Comparison of ENCODE assay signal across 8 cellular contexts in the genomic region with DNA sequence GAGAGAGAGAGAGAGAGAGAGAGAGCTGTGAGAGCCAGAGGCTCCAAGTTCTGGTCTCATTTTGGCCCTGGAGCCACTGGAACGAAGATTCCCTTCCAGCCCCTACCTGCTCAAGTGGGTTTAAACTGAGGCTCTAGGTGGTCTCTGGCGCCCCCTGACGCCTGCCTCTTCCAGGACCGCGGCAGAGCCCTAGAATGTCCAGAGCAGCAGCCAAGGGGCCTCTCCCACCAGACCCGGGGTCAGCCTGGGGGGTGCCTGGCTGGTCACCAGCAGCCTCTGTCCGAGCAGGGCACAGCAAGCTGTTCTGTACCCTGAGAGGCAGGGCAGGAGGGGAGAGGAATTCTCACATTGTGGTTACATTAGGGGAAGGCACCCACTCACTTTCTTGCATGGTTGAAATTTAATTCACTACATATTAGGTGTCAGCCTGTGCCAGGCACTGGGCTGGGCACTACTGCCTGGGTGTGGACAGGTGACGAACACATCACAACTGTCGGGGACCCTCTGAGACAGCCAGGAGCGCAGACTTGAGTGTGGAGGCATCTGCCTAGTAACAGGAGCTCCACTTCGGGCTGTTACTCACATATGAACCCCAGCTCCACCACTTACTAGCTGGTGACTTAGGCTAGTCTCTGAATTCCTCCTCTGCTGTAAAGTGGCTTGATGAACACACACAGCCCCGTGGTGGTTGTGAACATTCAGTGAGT. TPM values are rescaled to one million over a fixed set of nuclear protein-coding genes. Genes with fewer than 3 reads are reported as not detected.
A peak's percentile ranks its signal among the peaks of the same experiment; 100 is the strongest.
DNase-seq lines count a peak whose midpoint lies in the region; ATAC-seq and TF ChIP-seq lines count a peak whose summit lies in the region.

No MANE protein-coding gene starts in this region.

- H3K4me1 ChIP-seq in body of pancreas (no peaks in the 10 kb centered on the region), aorta (ENCODE audit: control insufficient read depth in 1 of 2, insufficient read depth in 2 of 2, low read length in 2 of 2) (no peaks in the 10 kb centered on the region)

- 72 to 74% methylated on average over 7 to 12 of the region's 12 CpGs for WGBS in body of pancreas, 2 donors
- WGBS in aorta, 2 donors, result 68 to 69% methylated on average over 12 of the region's 12 CpGs

- ATAC-seq in body of pancreas (no peak), left colon (peak; percentile 28), aorta (ENCODE audit: low FRiP score) (peak; percentile 31), esophagus mucosa (no peak)

- no peak overlapping the region for H3K27ac Mint-ChIP-seq in immature natural killer cell

- H3K9me3 ChIP-seq in body of pancreas (no peaks in the 10 kb centered on the region), aorta (ENCODE audit: control insufficient read depth, low read length) (no peaks in the 10 kb centered on the region)

- H3K27ac ChIP-seq in body of pancreas (no peak overlapping the region), aorta (ENCODE audit: low read depth in 1 of 2, low read length in 2 of 2) (no peak overlapping the region)

- H3K36me3 ChIP-seq in body of pancreas (replicated peaks in 1 of 2; ENCODE audit: insufficient read depth in 1 of 2, low read depth in 2 of 2), result peaks cover 6 to 7% of the 10 kb centered on the region in 2 donors
- H3K36me3 ChIP-seq in aorta (ENCODE audit: control insufficient read depth in 1 of 2, insufficient read depth in 2 of 2, low read length in 1 of 2), result peaks cover 0 to 6% of the 10 kb centered on the region in 2 donors

- H3K4me3 ChIP-seq in body of pancreas (no peak overlapping the region), aorta (ENCODE audit: low read length in 2 of 2) (no peak overlapping the region)

- H3K4me3 Mint-ChIP-seq in immature natural killer cell, result no peak overlapping the region

- peaks cover 0 to 4% (median 4%) of the 10 kb centered on the region in 3 donors for H3K27me3 Mint-ChIP-seq in immature natural killer cell (ENCODE audit: low read depth in 3 of 3)

- peaks cover 4 to 50% (median 20%) of the 10 kb centered on the region in 3 donors for H3K36me3 Mint-ChIP-seq in immature natural killer cell

- DNase-seq in AG20443 (ENCODE audit: low spot score) (peak; percentile 34), HT-29 (ENCODE audit: low spot score) (peak; percentile 30), body of pancreas (peak in 3 of 4 donors; percentile 5 to 47 (median 24)), left colon (peak in 1 of 2 donors; percentile 31), aorta (no peak), immature natural killer cell (no peak)
- DNase-seq in central memory CD4-positive, alpha-beta T cell, result no peak

- H3K27me3 ChIP-seq in body of pancreas (no peaks in the 10 kb centered on the region), aorta (ENCODE audit: control insufficient read depth in 1 of 2, insufficient read depth in 2 of 2, low read length in 1 of 2) (no peaks in the 10 kb centered on the region)

- no peak for TF ChIP-seq POLR2A in body of pancreas (IDR thresholded peaks at IDR 0.05)

- TF ChIP-seq CTCF in body of pancreas (IDR thresholded peaks at IDR 0.05), result peak in 5 of 7 experiments; percentile 8 to 50 (median 43)

- H3K9me3 Mint-ChIP-seq in immature natural killer cell, result no peaks in the 10 kb centered on the region

- H3K4me1 Mint-ChIP-seq in immature natural killer cell, result no peaks in the 10 kb centered on the region

- intact Hi-C loops in body of pancreas (cut with DNase I), result loop anchor here (10.0 kb wide), 1 partner anchor 219 kb away; no protein-coding TSS in a partner anchor
- intact Hi-C loops in left colon (cut with DNase I, micrococcal nuclease), result loop anchor here in 1 of 2 donors (10.0 kb wide), 1 partner anchor 229 kb away; no protein-coding TSS in a partner anchor
- intact Hi-C loops in aorta (cut with DNase I), result loop anchor here (2.0 to 5.0 kb wide), 3 partner anchors 226 to 296 kb away; no protein-coding TSS in a partner anchor

RNA-seq across cellular contexts. Expression of a gene that starts 44.5 kb away (rescaled TPM):
- total RNA-seq in HT-29 (2014; rRNA removed; shearing (Covaris generic)), result 3.0 and 4.4 TPM in 2 replicates
- total RNA-seq in body of pancreas, result 100 to 1,000 TPM in 1 of 2 donors, 10 to 100 TPM in 1; 53.4 to 307 TPM
- total RNA-seq in left colon, result under 1 TPM; 0.39 to 0.64 TPM
- not detected for total RNA-seq in aorta
- under 1 TPM in 1 of 2 donors, not detected in 1; 0.50 TPM for polyA plus RNA-seq in aorta
- not detected for polyA plus RNA-seq in immature natural killer cell
- total RNA-seq in esophagus mucosa, result 0.44 TPM

Comparison
In these comparisons a context has a peak if more than half of its experiments do, and no peak if none do; other contexts are left out.
1. DNase-seq: peak in AG20443 (single experiment), HT-29 (single experiment) and body of pancreas (3 of 4); none in aorta (0 of 2), central memory CD4-positive, alpha-beta T cell (single experiment) and immature natural killer cell (0 of 3).
2. ATAC-seq: peak in left colon (single experiment) and aorta (single experiment); none in body of pancreas (single experiment) and esophagus mucosa (single experiment).
3. RNA of a gene that starts 44.5 kb away (total RNA-seq): 53.4 to 307 TPM in body of pancreas; 3.0 to 4.4 TPM in HT-29, 0.39 to 0.64 TPM in left colon, 0.44 TPM in esophagus mucosa (single experiment) and not detected in aorta; every median in the first group is over 10 times any median in the second.